In genomic region chr1:232748910-232749368, GRCh38 we compare ENCODE assay signal across 23 cellular contexts. TPM values are rescaled to one million over a fixed set of nuclear protein-coding genes. Genes with fewer than 3 reads are reported as not detected.
DNase-seq lines count a peak whose midpoint lies in the region; ATAC-seq, FAIRE-seq and TF ChIP-seq lines count a peak whose summit lies in the region.
"Had no signal": no experiment of that assay in that cellular context is flagged by ENCODE, and none has a peak within 500 bp of the region (broad histone marks: within the 10 kb centered on the region; RNA-seq: fewer than 3 reads in every experiment).

No MANE protein-coding gene starts in this region.

- TF ChIP-seq POLR2A in HCT116 (IDR thresholded peaks at IDR 0.05; ENCODE audit: borderline replicate concordance, extremely low read depth, insufficient read depth, insufficient read length) (no peak), GM12878 (IDR thresholded peaks at IDR 0.05; ENCODE audit: low read depth, low read length) (no peak)

- peak overlapping the region; percentile 7 for H3K4me3 Mint-ChIP-seq in nephron progenitor cell
- H3K4me3 Mint-ChIP-seq: CD8-positive, alpha-beta memory T cell; T-helper 1 cell treated with Interleukin-12 subunit alpha and Interleukin-12 subunit beta and Interleukin-4 antibody, amounts not matched to agents 30 μg/mL and 1 μg/mL, for 36 hours had no signal

- no peak overlapping the region for H3K27ac Mint-ChIP-seq in nephron progenitor cell
- peak overlapping the region in 1 of 2 donors; percentile 13 for H3K27ac Mint-ChIP-seq in activated naive CD4-positive, alpha-beta T cell treated with anti-CD3 and anti-CD28 coated beads, Interleukin-2, amount 50 U/mL, for 72 hours
- H3K27ac Mint-ChIP-seq: CD8-positive, alpha-beta memory T cell; T-helper 1 cell treated with Interleukin-12 subunit alpha and Interleukin-12 subunit beta and Interleukin-4 antibody, amounts not matched to agents 30 μg/mL and 1 μg/mL, for 36 hours had no signal

- peaks cover 0 to 9% of the 10 kb centered on the region in 2 experiments; a peak in 2 of 4 replicates for H3K9me3 ChIP-seq in HCT116 (ENCODE audit: control insufficient read depth in 1 of 2, insufficient read depth in 1 of 2, low read depth in 1 of 2, low read length in 2 of 2)
- peaks cover 3% of the 10 kb centered on the region; the same call in 2 of the 3 replicates for H3K9me3 ChIP-seq in GM12878 (replicated peaks; ENCODE audit: control insufficient read depth, insufficient read depth, low read length)
- H3K9me3 ChIP-seq: HAP-1, SJSA1 had no signal

- FAIRE-seq in GM12878 (lab: Jason Lieb, UNC): no peak
- FAIRE-seq: A204.1, HTR-8/SVneo had no signal

- no peak overlapping the region for H2AFZ ChIP-seq in HCT116 (ENCODE audit: low read depth, low read length, poor library complexity, severe bottlenecking)
- no peak overlapping the region for H2AFZ ChIP-seq in GM12878 (ENCODE audit: control insufficient read depth, low read depth, low read length)

- H3K9ac ChIP-seq in HCT116 (ENCODE audit: low read length) (no peak overlapping the region), GM12878 (ENCODE audit: control insufficient read depth, insufficient read depth, low read length) (no peak overlapping the region)

- peaks cover 34% of the 10 kb centered on the region for H3K9me3 Mint-ChIP-seq in nephron progenitor cell
- peaks cover 12 to 13% of the 10 kb centered on the region in 2 donors for H3K9me3 Mint-ChIP-seq in activated naive CD4-positive, alpha-beta T cell treated with anti-CD3 and anti-CD28 coated beads, Interleukin-2, amount 50 U/mL, for 72 hours

- CTCF ChIA-PET in HCT116 (lab: Charles Lee) (no interaction called here), GM12878 (lab: Yijun Ruan, JAX) (no interaction called here)

- RAD21 ChIA-PET in HCT116 (lab: Charles Lee; ENCODE audit: low non-redundant PET in 1 of 2, low total read pairs in 2 of 2, uncharacterized antibody in 2 of 2, unreplicated experiment in 2 of 2): no interaction called here
- RAD21 ChIA-PET in GM12878 (lab: Charles Lee; ENCODE audit: unreplicated experiment): no interaction called here

- POLR2A ChIA-PET in HCT116 (lab: Charles Lee) (no interaction called here), GM12878 (lab: Charles Lee) (no interaction called here)

- SMC1A ChIA-PET in GM12878 (lab: Charles Lee; ENCODE audit: uncharacterized antibody, unreplicated experiment): interaction anchor here (0.5 kb wide), 1 partner anchor 216 kb away, joined by 3 read pairs; no protein-coding TSS in a partner anchor

- H3K4me1 ChIP-seq in HCT116 (ENCODE audit: control insufficient read depth in 1 of 2, insufficient read depth in 2 of 2, low read length in 2 of 2) (no peaks in the 10 kb centered on the region), GM12878 (ENCODE audit: control insufficient read depth, insufficient read depth, low read length) (no peaks in the 10 kb centered on the region)
- H3K4me1 ChIP-seq: HAP-1, Peyer's patch, SJSA1 had no signal

- H3K27ac ChIP-seq in HCT116 (ENCODE audit: low read depth, low read length) (no peak overlapping the region), GM12878 (ENCODE audit: control insufficient read depth, insufficient read depth) (no peak overlapping the region), dorsolateral prefrontal cortex (no peak overlapping the region)
- H3K27ac ChIP-seq: C4-2B, Peyer's patch, SJSA1 had no signal

- ATAC-seq in HCT116 (no peak), GM12878 (no peak)
- no peak for ATAC-seq in activated naive CD4-positive, alpha-beta T cell treated with anti-CD3 and anti-CD28 coated beads, Interleukin-2, amount 50 U/mL, for 72 hours
- ATAC-seq: Right ventricle myocardium inferior had no signal

- H3K4me3 ChIP-seq in HCT116 (replicated peaks in 1 of 2; ENCODE audit: low read depth in 1 of 2, low read length in 2 of 2) (no peak overlapping the region), GM12878 (no peak overlapping the region), dorsolateral prefrontal cortex (no peak overlapping the region)
- H3K4me3 ChIP-seq: HAP-1, MG63, Peyer's patch, SJSA1 had no signal

- no peak for TF ChIP-seq RAD21 in HCT116 (IDR thresholded peaks at IDR 0.05; ENCODE audit: low read depth)
- TF ChIP-seq RAD21 in GM12878 (IDR thresholded peaks at IDR 0.05; ENCODE audit: insufficient read depth, low read depth, low read length): no peak

- no TSS peak for BruUV-seq in HCT116 (replicated peaks; lab: Mats Ljungman, UMichigan)
- BruUV-seq in GM12878 (replicated peaks; lab: Mats Ljungman, UMichigan): no TSS peak

- H3K4me1 Mint-ChIP-seq in nephron progenitor cell: peaks cover 16% of the 10 kb centered on the region

- peaks cover 4% of the 10 kb centered on the region for H3K27me3 Mint-ChIP-seq in nephron progenitor cell (ENCODE audit: low read depth, poor library complexity)

- intact Hi-C loops in HCT116 (cut with micrococcal nuclease) (no loop called here), GM12878 (cut with micrococcal nuclease; ENCODE audit: unreplicated experiment) (no loop called here), dorsolateral prefrontal cortex (cut with DNase I) (no loop called here)

- no peak overlapping the region for H3K4me2 ChIP-seq in HCT116 (ENCODE audit: low read length)
- no peak overlapping the region for H3K4me2 ChIP-seq in GM12878 (ENCODE audit: control insufficient read depth, insufficient read depth)

- peaks cover 8% of the 10 kb centered on the region for H3K36me3 Mint-ChIP-seq in nephron progenitor cell (ENCODE audit: low read depth)
- H3K36me3 Mint-ChIP-seq in activated naive CD4-positive, alpha-beta T cell treated with anti-CD3 and anti-CD28 coated beads, Interleukin-2, amount 50 U/mL, for 72 hours: peaks cover 10 to 14% of the 10 kb centered on the region in 2 donors

- peak; percentile 20 for DNase-seq in NCI-H748 (lab: John Stamatoyannopoulos, UW; ENCODE audit: unreplicated experiment)
- DNase-seq in NCI-H748 treated with DMSO at 0.1 percent for 48 hours (lab: John Stamatoyannopoulos, UW): no peak
- no peak for DNase-seq in HCT116 (ENCODE audit: low read depth, low spot score)
- no peak for DNase-seq in GM12878 (ENCODE audit: low read depth, low spot score)
- no peak for DNase-seq in nephron progenitor cell
- no peak for DNase-seq in LoVo (ENCODE audit: low spot score)
- no peak for DNase-seq in activated naive CD4-positive, alpha-beta T cell treated with anti-CD3 and anti-CD28 coated beads, Interleukin-2, amount 50 U/mL, for 72 hours (ENCODE audit: low spot score in 2 of 2)
- DNase-seq in dorsolateral prefrontal cortex: no peak
- DNase-seq: CD8-positive, alpha-beta memory T cell; DMS79 treated with DMSO at 0.1 percent for 48 hours; IMR-90; MG63; NCI-H1048; NCI-H1417 treated with DMSO at 0.1 percent for 48 hours; NCI-H187; Peyer's patch had no signal

- H4K20me1 ChIP-seq in HCT116 (ENCODE audit: insufficient read depth) (no peaks in the 10 kb centered on the region), GM12878 (ENCODE audit: control insufficient read depth, insufficient read depth) (no peaks in the 10 kb centered on the region)

- WGBS in GM12878 (ENCODE audit: insufficient coverage, insufficient replicate concordance, low lambda C conversion rate, missing lambda C conversion rate): 60% methylated on average over 8 of the region's 8 CpGs

- TF ChIP-seq CTCF in HCT116 (IDR thresholded peaks at IDR 0.05 in 2 of 3, conservative IDR thresholded peaks at IDR 0.05 in 1 of 3; ENCODE audit: borderline replicate concordance in 1 of 3, insufficient read depth in 1 of 3, low read depth in 2 of 3, low read length in 2 of 3) (no peak), GM12878 (IDR thresholded peaks at IDR 0.05 in 2 of 3, conservative IDR thresholded peaks at IDR 0.05 in 1 of 3; ENCODE audit: control insufficient read depth in 2 of 3, extremely low read depth in 1 of 3, insufficient read depth in 1 of 3, low read depth in 3 of 3, low read length in 3 of 3) (no peak), nephron progenitor cell (IDR thresholded peaks at IDR 0.05) (no peak), dorsolateral prefrontal cortex (IDR thresholded peaks at IDR 0.05 in 54 of 56, conservative IDR thresholded peaks at IDR 0.05 in 2 of 56; ENCODE audit: low read depth in 1 of 56, partially characterized antibody in 56 of 56) (no peak)

- in situ Hi-C loops in GM12878 (cut with MboI): no loop called here

- H3K27me3 ChIP-seq in HCT116 (ENCODE audit: insufficient read depth, low read length) (no peaks in the 10 kb centered on the region), GM12878 (replicated peaks in 1 of 2; ENCODE audit: control insufficient read depth in 2 of 2, insufficient read depth in 2 of 2, low read length in 1 of 2) (no peaks in the 10 kb centered on the region), dorsolateral prefrontal cortex (no peaks in the 10 kb centered on the region)
- H3K27me3 ChIP-seq: MG63, Peyer's patch, SJSA1 had no signal

- no peak for TF ChIP-seq EP300 in GM12878 (IDR thresholded peaks at IDR 0.05; ENCODE audit: borderline replicate concordance in 1 of 2, control insufficient read depth in 1 of 2, low read depth in 2 of 2, low read length in 2 of 2)

- H3K79me2 ChIP-seq in HCT116 (ENCODE audit: insufficient read depth, low read length) (no peaks in the 10 kb centered on the region), GM12878 (ENCODE audit: control insufficient read depth, insufficient read depth, low read length) (no peaks in the 10 kb centered on the region)

- H3K36me3 ChIP-seq in HCT116 (ENCODE audit: control insufficient read depth in 1 of 2, insufficient read depth in 2 of 2, low read length in 2 of 2): no peaks in the 10 kb centered on the region
- no peaks in the 10 kb centered on the region for H3K36me3 ChIP-seq in GM12878 (ENCODE audit: control insufficient read depth in 2 of 2, insufficient read depth in 2 of 2, low read length in 1 of 2)
- H3K36me3 ChIP-seq: HAP-1, MG63, Peyer's patch, SJSA1 had no signal

- H3K9me2 ChIP-seq in HCT116 (ENCODE audit: insufficient read depth): no peaks in the 10 kb centered on the region

RNA-seq across cellular contexts. Expression of gene MAP10, which starts 56.3 kb away (rescaled TPM):
- total RNA-seq in HCT116 (2021; ENCODE audit: unreplicated experiment): not detected
- polyA plus RNA-seq in HCT116 (2012): not detected in 2 replicates
- total RNA-seq in GM12878 (2013; cell fraction: nucleolus; rRNA removed): 9.4 and 10.5 TPM in 2 replicates
- 3.9 and 4.7 TPM in 2 replicates for total RNA-seq in GM12878 (2014; rRNA removed)
- 4.2 TPM in 2 replicates for total RNA-seq in GM12878 (2014; rRNA removed; fragmentation: Illumina TruSeq; extraction: Trizol)
- 4.4 and 4.7 TPM in 2 replicates for total RNA-seq in GM12878 (2021)
- 1.3 TPM for polyA plus RNA-seq in GM12878 (2011; ENCODE audit: low read depth)
- 4.3 and 5.7 TPM in 2 replicates for polyA plus RNA-seq in GM12878 (2011; rRNA removed)
- 1.6 and 2.1 TPM in 2 replicates for polyA plus RNA-seq in GM12878 (2011; cell fraction: cytosol; rRNA removed)
- polyA plus RNA-seq in GM12878 (2011; cell fraction: nucleus; rRNA removed): 6.9 and 7.2 TPM in 2 replicates
- 2.6 and 2.7 TPM in 2 replicates for polyA plus RNA-seq in GM12878 (2012)
- polyA plus RNA-seq in GM12878 (2014; fragmentation: Illumina TruSeq; extraction: Trizol): 5.0 and 6.3 TPM in 2 replicates
- polyA plus RNA-seq in GM12878 (2014; fragmentation: Nextera tagmentation; extraction: Ambion mirVana): 1 to 10 TPM in 1 of 2 experiments, under 1 TPM in 1; 0.85 to 1.3 TPM
- polyA plus RNA-seq in GM12878 (2014; rRNA removed): 3.0 and 4.2 TPM in 2 replicates
- 1 to 10 TPM; 4.5 to 5.0 TPM for polyA plus RNA-seq in GM12878 (2016; fragmentation: Nextera tagmentation; extraction: Ambion mirVana)
- polyA minus RNA-seq in GM12878 (2011; rRNA and poly(A)+ RNA removed): 3.5 and 4.2 TPM in 2 replicates
- polyA minus RNA-seq in GM12878 (2011; cell fraction: cytosol; rRNA and poly(A)+ RNA removed): 1.8 and 2.1 TPM in 2 replicates
- 11.4 and 15.4 TPM in 2 replicates for polyA minus RNA-seq in GM12878 (2011; cell fraction: nucleus; rRNA and poly(A)+ RNA removed)
- total RNA-seq in activated naive CD4-positive, alpha-beta T cell treated with anti-CD3 and anti-CD28 coated beads, Interleukin-2, amount 50 U/mL, for 72 hours: 1 to 10 TPM in 1 of 2 donors, under 1 TPM in 1; 0.64 to 1.9 TPM
- 1 to 10 TPM; 1.3 to 7.8 (median 4.4) TPM for total RNA-seq in dorsolateral prefrontal cortex
- total RNA-seq: SJSA1 had no signal
